9 cellular contexts compared by ENCODE assay signal in genomic region chr1:26531651-26532131, GRCh38. TPM values are rescaled to one million over a fixed set of nuclear protein-coding genes. Genes with fewer than 3 reads are reported as not detected.
DNase-seq lines count a peak whose midpoint lies in the region; ATAC-seq and TF ChIP-seq lines count a peak whose summit lies in the region.
"Had no signal": no experiment of that assay in that cellular context is flagged by ENCODE, and none has a peak within 500 bp of the region (broad histone marks: within the 10 kb centered on the region; RNA-seq: fewer than 3 reads in every experiment).

No MANE protein-coding gene starts in this region.

- peaks cover 52% of the 10 kb centered on the region for H3K4me1 Mint-ChIP-seq in activated CD8-positive, alpha-beta T cell treated with anti-CD3 and anti-CD28 coated beads, Interleukin-2, amount 10 ng/mL, durations not matched to agents 7 days and 5 days (ENCODE audit: low read depth)
- peaks cover 30% of the 10 kb centered on the region for H3K4me1 Mint-ChIP-seq in activated CD8-positive, alpha-beta T cell treated with anti-CD3 and anti-CD28 coated beads for 36 hours (ENCODE audit: low read depth)
- peaks cover 38% of the 10 kb centered on the region for H3K4me1 Mint-ChIP-seq in activated naive CD8-positive, alpha-beta T cell treated with anti-CD3 and anti-CD28 coated beads, Interleukin-2, amount 50 U/mL, for 24 hours
- peaks cover 8% of the 10 kb centered on the region for H3K4me1 Mint-ChIP-seq in type B pancreatic cell (ENCODE audit: unreplicated experiment)

- H3K27me3 Mint-ChIP-seq in activated CD8-positive, alpha-beta T cell treated with anti-CD3 and anti-CD28 coated beads, Interleukin-2, amount 10 ng/mL, durations not matched to agents 7 days and 5 days (ENCODE audit: low read depth): peaks cover 3% of the 10 kb centered on the region
- peaks cover 3% of the 10 kb centered on the region for H3K27me3 Mint-ChIP-seq in activated CD8-positive, alpha-beta T cell treated with anti-CD3 and anti-CD28 coated beads for 36 hours
- H3K27me3 Mint-ChIP-seq in activated naive CD8-positive, alpha-beta T cell treated with anti-CD3 and anti-CD28 coated beads, Interleukin-2, amount 50 U/mL, for 24 hours: no peaks in the 10 kb centered on the region
- peaks cover 4% of the 10 kb centered on the region for H3K27me3 Mint-ChIP-seq in type B pancreatic cell

- DNase-seq in activated CD8-positive, alpha-beta T cell treated with anti-CD3 and anti-CD28 coated beads, Interleukin-2, amount 10 ng/mL, durations not matched to agents 7 days and 5 days: no peak
- no peak for DNase-seq in activated CD8-positive, alpha-beta T cell treated with anti-CD3 and anti-CD28 coated beads for 36 hours
- no peak for DNase-seq in activated naive CD8-positive, alpha-beta T cell treated with anti-CD3 and anti-CD28 coated beads, Interleukin-2, amount 50 U/mL, for 24 hours
- DNase-seq in left lobe of liver (ENCODE audit: low spot score) (peak; percentile 64), type B pancreatic cell (ENCODE audit: extremely low spot score, unreplicated experiment) (no peak), KBM-7 (no peak), UCSD-AML1 (lab: John Stamatoyannopoulos, UW; ENCODE audit: unreplicated experiment) (no peak)
- no peak for DNase-seq in stimulated activated CD4-positive, alpha-beta T cell treated with anti-CD3 and anti-CD28 coated beads, Interleukin-12 subunit alpha, Interleukin-12 subunit beta, amount 100 ng/mL, for 4 hours
- DNase-seq: MM.1S had no signal

- in situ Hi-C loops in KBM-7 (cut with MboI; ENCODE audit: low pct_unique_long_range_greater_than_20kb, low sequenced_read_pairs): no loop called here

- no peaks in the 10 kb centered on the region for H3K9me3 Mint-ChIP-seq in activated CD8-positive, alpha-beta T cell treated with anti-CD3 and anti-CD28 coated beads, Interleukin-2, amount 10 ng/mL, durations not matched to agents 7 days and 5 days (ENCODE audit: insufficient read depth)
- H3K9me3 Mint-ChIP-seq in activated CD8-positive, alpha-beta T cell treated with anti-CD3 and anti-CD28 coated beads for 36 hours: no peaks in the 10 kb centered on the region
- no peaks in the 10 kb centered on the region for H3K9me3 Mint-ChIP-seq in activated naive CD8-positive, alpha-beta T cell treated with anti-CD3 and anti-CD28 coated beads, Interleukin-2, amount 50 U/mL, for 24 hours
- no peaks in the 10 kb centered on the region for H3K9me3 Mint-ChIP-seq in type B pancreatic cell

- peak overlapping the region; percentile 20 for H3K27ac Mint-ChIP-seq in activated CD8-positive, alpha-beta T cell treated with anti-CD3 and anti-CD28 coated beads, Interleukin-2, amount 10 ng/mL, durations not matched to agents 7 days and 5 days
- no peak overlapping the region for H3K27ac Mint-ChIP-seq in activated CD8-positive, alpha-beta T cell treated with anti-CD3 and anti-CD28 coated beads for 36 hours
- no peak overlapping the region for H3K27ac Mint-ChIP-seq in activated naive CD8-positive, alpha-beta T cell treated with anti-CD3 and anti-CD28 coated beads, Interleukin-2, amount 50 U/mL, for 24 hours
- peak overlapping the region; percentile 80 for H3K27ac Mint-ChIP-seq in type B pancreatic cell

- H3K36me3 Mint-ChIP-seq in activated CD8-positive, alpha-beta T cell treated with anti-CD3 and anti-CD28 coated beads, Interleukin-2, amount 10 ng/mL, durations not matched to agents 7 days and 5 days (ENCODE audit: low read depth): no peaks in the 10 kb centered on the region
- H3K36me3 Mint-ChIP-seq in activated CD8-positive, alpha-beta T cell treated with anti-CD3 and anti-CD28 coated beads for 36 hours (ENCODE audit: low read depth): no peaks in the 10 kb centered on the region
- H3K36me3 Mint-ChIP-seq in activated naive CD8-positive, alpha-beta T cell treated with anti-CD3 and anti-CD28 coated beads, Interleukin-2, amount 50 U/mL, for 24 hours (ENCODE audit: low read depth): no peaks in the 10 kb centered on the region
- no peaks in the 10 kb centered on the region for H3K36me3 Mint-ChIP-seq in type B pancreatic cell

- H3K4me3 Mint-ChIP-seq in activated CD8-positive, alpha-beta T cell treated with anti-CD3 and anti-CD28 coated beads, Interleukin-2, amount 10 ng/mL, durations not matched to agents 7 days and 5 days: peak overlapping the region; percentile 84
- no peak overlapping the region for H3K4me3 Mint-ChIP-seq in activated CD8-positive, alpha-beta T cell treated with anti-CD3 and anti-CD28 coated beads for 36 hours
- H3K4me3 Mint-ChIP-seq in activated naive CD8-positive, alpha-beta T cell treated with anti-CD3 and anti-CD28 coated beads, Interleukin-2, amount 50 U/mL, for 24 hours: peak overlapping the region; percentile 87
- peak overlapping the region; percentile 89 for H3K4me3 Mint-ChIP-seq in type B pancreatic cell

- TF ChIP-seq CTCF in activated CD8-positive, alpha-beta T cell treated with anti-CD3 and anti-CD28 coated beads for 36 hours (IDR thresholded peaks at IDR 0.05): no peak
- no peak for TF ChIP-seq CTCF in type B pancreatic cell (conservative IDR thresholded peaks at IDR 0.05)

- CTCF ChIA-PET in activated CD8-positive, alpha-beta T cell treated with anti-CD3 and anti-CD28 coated beads, Interleukin-2, amount 10 ng/mL, durations not matched to agents 7 days and 5 days (lab: Charles Lee): interaction anchor here (4.5 to 5.9 kb wide), 2 partner anchors 8 to 31 kb away, joined by 26 to 70 read pairs; no protein-coding TSS in a partner anchor
- CTCF ChIA-PET in activated CD8-positive, alpha-beta T cell treated with anti-CD3 and anti-CD28 coated beads for 36 hours (lab: Charles Lee): interaction anchor here (4.4 kb wide), 1 partner anchor 31 kb away, joined by 13 read pairs; no protein-coding TSS in a partner anchor

- POLR2A ChIA-PET in activated CD8-positive, alpha-beta T cell treated with anti-CD3 and anti-CD28 coated beads, Interleukin-2, amount 10 ng/mL, durations not matched to agents 7 days and 5 days (lab: Charles Lee): interaction anchor here (1.0 to 1.2 kb wide), 2 partner anchors 10 to 30 kb away, joined by 3 read pairs; no protein-coding TSS in a partner anchor
- POLR2A ChIA-PET in activated CD8-positive, alpha-beta T cell treated with anti-CD3 and anti-CD28 coated beads for 36 hours (lab: Charles Lee): interaction anchor here (0.6 to 1.2 kb wide), 4 partner anchors 30 to 175 kb away, joined by 3 read pairs; no protein-coding TSS in a partner anchor

- intact Hi-C loops in activated CD8-positive, alpha-beta T cell treated with anti-CD3 and anti-CD28 coated beads for 36 hours (cut with micrococcal nuclease): no loop called here

- ATAC-seq in activated CD8-positive, alpha-beta T cell treated with anti-CD3 and anti-CD28 coated beads, Interleukin-2, amount 10 ng/mL, durations not matched to agents 7 days and 5 days: no peak
- no peak for ATAC-seq in activated CD8-positive, alpha-beta T cell treated with anti-CD3 and anti-CD28 coated beads for 36 hours
- no peak for ATAC-seq in activated naive CD8-positive, alpha-beta T cell treated with anti-CD3 and anti-CD28 coated beads, Interleukin-2, amount 50 U/mL, for 24 hours
- peak; percentile 25 for ATAC-seq in left lobe of liver

RNA-seq across cellular contexts. Expression of gene RPS6KA1, which starts 2.1 kb away (rescaled TPM):
- 100 to 1,000 TPM; 179 to 193 TPM for total RNA-seq in activated CD8-positive, alpha-beta T cell treated with anti-CD3 and anti-CD28 coated beads, Interleukin-2, amount 10 ng/mL, durations not matched to agents 7 days and 5 days
- total RNA-seq in activated CD8-positive, alpha-beta T cell treated with anti-CD3 and anti-CD28 coated beads for 36 hours: 100 to 1,000 TPM; 139 TPM
- total RNA-seq in left lobe of liver (12.9 TPM), type B pancreatic cell (ENCODE audit: low replicate concordance) (27.7 and 31.8 TPM in 2 replicates)

RNA-seq across cellular contexts. Expression of gene HMGN2, which starts 59.5 kb away (rescaled TPM):
- total RNA-seq in activated CD8-positive, alpha-beta T cell treated with anti-CD3 and anti-CD28 coated beads, Interleukin-2, amount 10 ng/mL, durations not matched to agents 7 days and 5 days: 1,000 to 10,000 TPM; 1,268 to 1,303 TPM
- 100 to 1,000 TPM; 837 to 872 TPM for total RNA-seq in activated CD8-positive, alpha-beta T cell treated with anti-CD3 and anti-CD28 coated beads for 36 hours
- total RNA-seq in left lobe of liver: 84.3 TPM
- total RNA-seq in type B pancreatic cell (ENCODE audit: low replicate concordance): 358 and 559 TPM in 2 replicates

Comparison
In these comparisons a context has a peak if more than half of its experiments do, and no peak if none do; other contexts are left out.
1. H3K27ac Mint-ChIP-seq: peak in activated CD8-positive, alpha-beta T cell treated with anti-CD3 and anti-CD28 coated beads, Interleukin-2, amount 10 ng/mL, durations not matched to agents 7 days and 5 days (single experiment) and type B pancreatic cell (single experiment); none in activated CD8-positive, alpha-beta T cell treated with anti-CD3 and anti-CD28 coated beads for 36 hours (single experiment) and activated naive CD8-positive, alpha-beta T cell treated with anti-CD3 and anti-CD28 coated beads, Interleukin-2, amount 50 U/mL, for 24 hours (single experiment).